In the genomic region with DNA sequence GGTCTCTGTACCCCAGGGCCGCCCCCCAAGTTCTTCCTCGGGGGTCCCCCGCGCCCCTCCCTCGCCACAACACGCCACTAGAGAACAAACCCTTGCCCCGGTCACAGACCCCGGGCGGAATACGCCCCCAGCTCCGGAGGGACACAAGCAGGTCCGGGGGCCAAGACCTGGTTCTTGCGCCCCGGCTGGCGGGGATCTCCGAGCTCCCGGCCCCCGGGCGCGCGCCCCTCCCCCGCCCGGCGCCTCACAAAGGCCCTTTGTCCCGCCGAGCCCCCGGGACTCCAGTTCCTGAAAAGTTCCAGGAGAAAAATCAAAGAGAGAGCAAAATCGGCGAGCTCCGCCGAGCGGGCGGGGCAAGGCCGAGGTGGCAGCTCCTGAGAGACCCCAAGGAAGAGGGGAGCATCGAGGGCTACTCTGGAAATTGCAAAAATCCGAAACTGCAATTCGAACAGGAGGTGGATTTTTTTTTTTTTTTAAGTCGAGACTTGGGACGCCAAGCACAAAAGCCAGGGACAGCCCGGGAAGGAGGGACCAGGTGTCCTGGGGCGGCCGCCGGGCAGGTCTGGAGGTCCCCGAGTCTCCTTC, we compare ENCODE assay signal across 8 cellular contexts. TPM values are rescaled to one million over a fixed set of nuclear protein-coding genes. Genes with fewer than 3 reads are reported as not detected.
A peak's percentile ranks its signal among the peaks of the same experiment; 100 is the strongest.
DNase-seq lines count a peak whose midpoint lies in the region; ATAC-seq and TF ChIP-seq lines count a peak whose summit lies in the region.

No MANE protein-coding gene starts in this region.

- no peak overlapping the region for H3K23ac ChIP-seq in trophoblast cell (ENCODE audit: low read length)

- no peak overlapping the region for H2AFZ ChIP-seq in DND-41 (ENCODE audit: low read depth, low read length)
- H2AFZ ChIP-seq in trophoblast cell (ENCODE audit: insufficient read depth, low read length, poor library complexity): peak overlapping the region; percentile 47

- peak overlapping the region; percentile 78 for H4K8ac ChIP-seq in trophoblast cell (ENCODE audit: low read depth, low read length)

- H3K9ac ChIP-seq in DND-41 (ENCODE audit: low read depth, low read length) (no peak overlapping the region), trophoblast cell (ENCODE audit: low read length) (peak overlapping the region; percentile 99)

- H2BK12ac ChIP-seq in trophoblast cell (ENCODE audit: low read length): peak overlapping the region; percentile 89

- no CpG with 5 or more reads among the region's 44 CpGs for WGBS in trophoblast cell (ENCODE audit: extremely low coverage, insufficient coverage, insufficient read length)

- H2BK120ac ChIP-seq in trophoblast cell (ENCODE audit: insufficient read depth, low read length, poor library complexity): peak overlapping the region; percentile 96

- no peaks in the 10 kb centered on the region for H3K9me3 ChIP-seq in DND-41 (ENCODE audit: insufficient read depth, low read length, severe bottlenecking)
- peaks cover 2% of the 10 kb centered on the region for H3K9me3 ChIP-seq in trophoblast cell (ENCODE audit: insufficient read depth, low read depth, low read length)

- H3K4me2 ChIP-seq in DND-41 (ENCODE audit: insufficient read depth, low read length) (peak overlapping the region; percentile 81; the same call in 1 of the 2 replicates), trophoblast cell (ENCODE audit: low read length) (peak overlapping the region; percentile 95)

- no peak overlapping the region for H3K27ac ChIP-seq in DND-41 (ENCODE audit: low read length)
- H3K27ac ChIP-seq in trophoblast cell (ENCODE audit: low read depth, low read length): peak overlapping the region; percentile 98

- ATAC-seq in DND-41 (ENCODE audit: insufficient read depth, low read depth): no peak
- ATAC-seq in T-cell (replicated peaks in 1 of 4): no peak
- ATAC-seq in HG02759 (IDR thresholded peaks at IDR 0.05; ENCODE audit: unreplicated experiment): no peak

- H3K18ac ChIP-seq in trophoblast cell (ENCODE audit: low read length): peak overlapping the region; percentile 15

- POLR2A ChIA-PET in T-cell (lab: Charles Lee): no interaction called here

- peak overlapping the region; percentile 97 for H3K14ac ChIP-seq in trophoblast cell (ENCODE audit: low read length)

- H3K27me3 ChIP-seq in DND-41 (ENCODE audit: insufficient read depth, low read length, poor library complexity) (peaks cover 51% of the 10 kb centered on the region), trophoblast cell (ENCODE audit: insufficient read depth, low read length) (no peaks in the 10 kb centered on the region)

- peak overlapping the region; percentile 58 for H4K12ac ChIP-seq in trophoblast cell (ENCODE audit: low read depth, low read length)

- H3K4me1 ChIP-seq in DND-41 (ENCODE audit: insufficient read depth, low read length): peaks cover 35% of the 10 kb centered on the region
- peaks cover 18 to 23% of the 10 kb centered on the region in 2 experiments for H3K4me1 ChIP-seq in trophoblast cell (ENCODE audit: control insufficient read depth in 1 of 2, insufficient read depth in 2 of 2, low read length in 2 of 2)

- peak overlapping the region; percentile 96 for H2AK5ac ChIP-seq in trophoblast cell (ENCODE audit: low read length)

- CTCF ChIA-PET in T-cell (lab: Charles Lee): no interaction called here

- no peaks in the 10 kb centered on the region for H3K79me2 ChIP-seq in DND-41 (ENCODE audit: insufficient read depth, low read length)
- peaks cover 50% of the 10 kb centered on the region for H3K79me2 ChIP-seq in trophoblast cell (ENCODE audit: control insufficient read depth, insufficient read depth, low read length, poor library complexity)

- peaks cover 39% of the 10 kb centered on the region for H4K20me1 ChIP-seq in DND-41 (ENCODE audit: insufficient read depth, low read length)

- H2BK5ac ChIP-seq in trophoblast cell (ENCODE audit: low read depth, low read length, poor library complexity): peak overlapping the region; percentile 97

- peaks cover 30 to 45% (median 37%) of the 10 kb centered on the region in 3 donors for H3K4me1 Mint-ChIP-seq in T-cell

- TF ChIP-seq CTCF in DND-41 (IDR thresholded peaks at IDR 0.05; ENCODE audit: borderline replicate concordance, extremely low read depth, low read length, poor library complexity, severe bottlenecking) (no peak), GM20000 (IDR thresholded peaks at IDR 0.05; ENCODE audit: extremely low read depth, missing control alignments) (no peak)

- DNase-seq in DND-41 (no peak), T-cell (no peak), globus pallidus (ENCODE audit: low spot score) (peak; percentile 58), trophoblast cell (no peak), GM20000 (ENCODE audit: low spot score) (no peak), NCI-H345 (lab: John Stamatoyannopoulos, UW) (no peak)
- no peak for DNase-seq in activated CD4-positive, alpha-beta T cell treated with anti-CD3 and anti-CD28 coated beads for 1 hour

- peak overlapping the region; percentile 100 for H3K4ac ChIP-seq in trophoblast cell (ENCODE audit: low read depth, low read length)

- no peak overlapping the region for H3K27ac Mint-ChIP-seq in T-cell

- H3K4me3 Mint-ChIP-seq in T-cell: peak overlapping the region; percentile 63 to 80 (median 74)

- no peaks in the 10 kb centered on the region for H3K36me3 Mint-ChIP-seq in T-cell

- H3K9me3 Mint-ChIP-seq in T-cell: no peaks in the 10 kb centered on the region

- H3K36me3 ChIP-seq in DND-41 (ENCODE audit: insufficient read depth, low read length) (no peaks in the 10 kb centered on the region; the same call in 1 of the 2 replicates), trophoblast cell (ENCODE audit: control insufficient read depth in 1 of 2, insufficient read depth in 2 of 2, low read length in 2 of 2) (peaks cover 3 to 8% of the 10 kb centered on the region in 2 experiments)

- no peak overlapping the region for H3K4me3 ChIP-seq in DND-41 (ENCODE audit: low read depth in 1 of 2, low read length in 2 of 2)
- peak overlapping the region; percentile 83 for H3K4me3 ChIP-seq in trophoblast cell (ENCODE audit: low read depth, low read length)

- H4K91ac ChIP-seq in trophoblast cell (ENCODE audit: low read depth, low read length): peak overlapping the region; percentile 79

- H3K79me1 ChIP-seq in trophoblast cell (ENCODE audit: low read length): peaks cover 72% of the 10 kb centered on the region

- H3K27me3 Mint-ChIP-seq in T-cell: peaks cover 38 to 70% of the 10 kb centered on the region in 2 donors

RNA-seq across cellular contexts. Expression of gene TNRC18, which starts 4.0 kb away (rescaled TPM):
- 10 to 100 TPM; 58.8 to 71.0 (median 62.6) TPM for total RNA-seq in T-cell
- polyA plus RNA-seq in trophoblast cell (2013): 39.0 and 39.9 TPM in 2 replicates
